ENCODE assay signal across 22 cellular contexts in genomic region chr16:20280259-20280658, GRCh38. TPM values are rescaled to one million over a fixed set of nuclear protein-coding genes. Genes with fewer than 3 reads are reported as not detected.
DNase-seq lines count a peak whose midpoint lies in the region; ATAC-seq, FAIRE-seq and TF ChIP-seq lines count a peak whose summit lies in the region.
"Had no signal": no experiment of that assay in that cellular context is flagged by ENCODE, and none has a peak within 500 bp of the region (broad histone marks: within the 10 kb centered on the region; RNA-seq: fewer than 3 reads in every experiment).

No MANE protein-coding gene starts in this region.

- in situ Hi-C loops in HepG2 (cut with HindIII; ENCODE audit: extremely low pct_ligation_motif_present, low pct_unique_long_range_greater_than_20kb) = no loop called here

- CTCF ChIA-PET in HepG2 (lab: Yijun Ruan, JAX; ENCODE audit: low intra/inter-chr PET ratio, low total read pairs) (no interaction called here), HCT116 (lab: Charles Lee) (no interaction called here)

- H3K27me3 ChIP-seq in HepG2 (ENCODE audit: control insufficient read depth in 1 of 2, insufficient read depth in 2 of 2, low read length in 2 of 2) (no peaks in the 10 kb centered on the region), right lobe of liver (no peaks in the 10 kb centered on the region), HCT116 (ENCODE audit: insufficient read depth, low read length) (peaks cover 13% of the 10 kb centered on the region; the same call in 1 of the 2 replicates), heart left ventricle (no peaks in the 10 kb centered on the region)

- H3K79me2 ChIP-seq in HepG2 (ENCODE audit: insufficient read depth, low read length) = no peaks in the 10 kb centered on the region
- H3K79me2 ChIP-seq in HCT116 (ENCODE audit: insufficient read depth, low read length) = no peaks in the 10 kb centered on the region

- TF ChIP-seq EP300 in HepG2 (IDR thresholded peaks at IDR 0.05; ENCODE audit: low read depth in 2 of 2, low read length in 2 of 2) (no peak), HepG2 (CRISPR knock-in tag; IDR thresholded peaks at IDR 0.05; ENCODE audit: borderline replicate concordance) (no peak)

- no TSS peak for BruUV-seq in HepG2 (replicated peaks; lab: Mats Ljungman, UMichigan)
- no TSS peak for BruUV-seq in HCT116 (replicated peaks; lab: Mats Ljungman, UMichigan)

- no peak overlapping the region for H2AFZ ChIP-seq in HepG2 (ENCODE audit: low read length)
- no peak overlapping the region for H2AFZ ChIP-seq in HCT116 (ENCODE audit: low read depth, low read length, poor library complexity, severe bottlenecking)

- H3K4me1 ChIP-seq in HepG2 (ENCODE audit: insufficient read depth, low read length) (no peaks in the 10 kb centered on the region), right lobe of liver (no peaks in the 10 kb centered on the region), HCT116 (ENCODE audit: control insufficient read depth in 1 of 2, insufficient read depth in 2 of 2, low read length in 2 of 2) (no peaks in the 10 kb centered on the region), heart left ventricle (no peaks in the 10 kb centered on the region)

- no peaks in the 10 kb centered on the region for H4K20me1 ChIP-seq in HepG2 (ENCODE audit: insufficient read depth, low read length)
- no peaks in the 10 kb centered on the region for H4K20me1 ChIP-seq in HCT116 (ENCODE audit: insufficient read depth)

- TF ChIP-seq RAD21 in HepG2 (CRISPR knock-in tag; IDR thresholded peaks at IDR 0.05) (no peak), HCT116 (IDR thresholded peaks at IDR 0.05; ENCODE audit: low read depth) (no peak)

- H3K36me3 ChIP-seq in HepG2 (replicated peaks in 1 of 2; ENCODE audit: control insufficient read depth in 1 of 2, insufficient read depth in 2 of 2, low read length in 2 of 2) (no peaks in the 10 kb centered on the region), right lobe of liver (no peaks in the 10 kb centered on the region), HCT116 (ENCODE audit: control insufficient read depth in 1 of 2, insufficient read depth in 2 of 2, low read length in 2 of 2) (no peaks in the 10 kb centered on the region), heart left ventricle (no peaks in the 10 kb centered on the region)

- FAIRE-seq in HepG2 (lab: Jason Lieb, UNC) = no peak
- FAIRE-seq: GM12878, GM19239 had no signal

- H3K27ac ChIP-seq in HepG2 (ENCODE audit: extremely low read length, insufficient read depth, low read length) = no peak overlapping the region
- no peak overlapping the region for H3K27ac ChIP-seq in right lobe of liver
- H3K27ac ChIP-seq in HCT116 (ENCODE audit: low read depth, low read length) = no peak overlapping the region
- H3K27ac ChIP-seq in heart left ventricle = no peak overlapping the region

- H3K4me3 ChIP-seq in HepG2 (replicated peaks in 1 of 3; ENCODE audit: insufficient read depth in 1 of 3, low read depth in 2 of 3, low read length in 3 of 3) (no peak overlapping the region), right lobe of liver (no peak overlapping the region), HCT116 (replicated peaks in 1 of 2; ENCODE audit: low read depth in 1 of 2, low read length in 2 of 2) (no peak overlapping the region), heart left ventricle (no peak overlapping the region)
- H3K4me3 ChIP-seq: GM12878 had no signal

- intact Hi-C loops in HepG2 (cut with micrococcal nuclease; ENCODE audit: unreplicated experiment) = no loop called here
- intact Hi-C loops in right lobe of liver (cut with DNase I) = no loop called here
- intact Hi-C loops in HCT116 (cut with micrococcal nuclease) = no loop called here
- intact Hi-C loops in heart left ventricle (cut with DNase I) = no loop called here

- no peaks in the 10 kb centered on the region; the same call in 1 of the 2 replicates for H3K9me3 ChIP-seq in HepG2 (ENCODE audit: low read length)
- no peaks in the 10 kb centered on the region for H3K9me3 ChIP-seq in right lobe of liver
- H3K9me3 ChIP-seq in HCT116 (ENCODE audit: control insufficient read depth in 1 of 2, insufficient read depth in 1 of 2, low read depth in 1 of 2, low read length in 2 of 2) = no peaks in the 10 kb centered on the region
- peaks cover 0 to 10% (median 0%) of the 10 kb centered on the region in 12 donors for H3K9me3 ChIP-seq in heart left ventricle

- TF ChIP-seq CTCF in HepG2 (CRISPR knock-in tag; IDR thresholded peaks at IDR 0.05) = no peak
- TF ChIP-seq CTCF in right lobe of liver (IDR thresholded peaks at IDR 0.05) = no peak
- TF ChIP-seq CTCF in HCT116 (IDR thresholded peaks at IDR 0.05 in 2 of 3, conservative IDR thresholded peaks at IDR 0.05 in 1 of 3; ENCODE audit: borderline replicate concordance in 1 of 3, insufficient read depth in 1 of 3, low read depth in 2 of 3, low read length in 2 of 3) = no peak
- TF ChIP-seq CTCF in heart left ventricle (IDR thresholded peaks at IDR 0.05) = no peak

- TF ChIP-seq POLR2A in HepG2 (IDR thresholded peaks at IDR 0.05; ENCODE audit: insufficient read depth in 1 of 2, low read depth in 2 of 2, low read length in 2 of 2) (no peak), right lobe of liver (IDR thresholded peaks at IDR 0.05) (no peak), HCT116 (IDR thresholded peaks at IDR 0.05; ENCODE audit: borderline replicate concordance, extremely low read depth, insufficient read depth, insufficient read length) (no peak), heart left ventricle (IDR thresholded peaks at IDR 0.05) (no peak)

- DNase-seq in HepG2 (ENCODE audit: low spot score) = no peak
- DNase-seq in right lobe of liver = no peak
- DNase-seq in HCT116 (ENCODE audit: low read depth, low spot score) = no peak
- peak; percentile 49 for DNase-seq in RPMI7951 (ENCODE audit: low read depth)
- no peak for DNase-seq in heart left ventricle
- DNase-seq: 8988T; C1 segment of cervical spinal cord; CD4-positive, alpha-beta memory T cell; COR-L47; DMS153; DND-41; GDM1; GOT3; H7; HCEC 1CT; HFFc6 had no signal

- no peak overlapping the region for H3K4me2 ChIP-seq in HepG2 (ENCODE audit: low read depth, low read length)
- no peak overlapping the region for H3K4me2 ChIP-seq in HCT116 (ENCODE audit: low read length)

- WGBS in HepG2 (ENCODE audit: low lambda C conversion rate) = 5% methylated on average over 3 of the region's 3 CpGs
- WGBS in right lobe of liver (ENCODE audit: insufficient coverage, low coverage, low lambda C conversion rate, missing lambda C conversion rate) = 76% methylated on average over 3 of the region's 3 CpGs
- WGBS in heart left ventricle, 4 donors = 82 to 88% (median 83%) methylated on average over 3 of the region's 3 CpGs

- RAD21 ChIA-PET in HCT116 (lab: Charles Lee; ENCODE audit: low non-redundant PET in 1 of 2, low total read pairs in 2 of 2, uncharacterized antibody in 2 of 2, unreplicated experiment in 2 of 2) = no interaction called here

- H3K9ac ChIP-seq in HepG2 (ENCODE audit: insufficient read depth, low read depth, low read length) (no peak overlapping the region), HCT116 (ENCODE audit: low read length) (no peak overlapping the region)

- POLR2A ChIA-PET in HepG2 (lab: Yijun Ruan, JAX) = no interaction called here
- POLR2A ChIA-PET in HCT116 (lab: Charles Lee) = no interaction called here

- H3K9me2 ChIP-seq in HCT116 (ENCODE audit: insufficient read depth) = no peaks in the 10 kb centered on the region

- ATAC-seq in HepG2 (no peak), right lobe of liver (no peak), HCT116 (no peak), HG02970 (IDR thresholded peaks at IDR 0.05; ENCODE audit: low FRiP score, unreplicated experiment) (no peak), heart left ventricle (no peak), GM21786 (IDR thresholded peaks at IDR 0.05; ENCODE audit: unreplicated experiment) (no peak)
- ATAC-seq: GM12878 had no signal

TF ChIP-seq in HepG2, 621 proteins besides CTCF, POLR2A, EP300 and RAD21 (continues in another document):
- no peak for TF ChIP-seq ZSCAN20 (CRISPR knock-in tag; IDR thresholded peaks at IDR 0.05; ENCODE audit: borderline replicate concordance)
- TF ChIP-seq NFE2 (CRISPR knock-in tag; IDR thresholded peaks at IDR 0.05) = peak; percentile 64; the same call in 1 of the 2 replicates

TF ChIP-seq in HCT116, 20 proteins besides CTCF, POLR2A, EP300 and RAD21 (continues in another document):
- TF ChIP-seq EZH2 (IDR thresholded peaks at IDR 0.05) (no peak), CEBPB (IDR thresholded peaks at IDR 0.05; ENCODE audit: low read depth) (no peak), FOSL1 (IDR thresholded peaks at IDR 0.05; ENCODE audit: low read depth) (no peak), TCF7L2 (IDR thresholded peaks at IDR 0.05; ENCODE audit: borderline replicate concordance, extremely low read depth, insufficient read depth, insufficient read length) (peak; percentile 15)

RNA-seq across cellular contexts. Expression of gene GP2, which starts 47.1 kb away (rescaled TPM):
- 0.69 and 0.88 TPM in 2 replicates for total RNA-seq in HepG2 (2016; rRNA removed; fragmentation: Illumina TruSeq; extraction: Trizol)
- 0.30 TPM in 1 of 2 replicates, not detected in the other for total RNA-seq in HepG2 (2016; cell fraction: cytosol; rRNA removed; fragmentation: Illumina TruSeq; extraction: Trizol; ENCODE audit: low read depth)
- 0.49 and 0.76 TPM in 2 replicates for total RNA-seq in HepG2 (2016; cell fraction: insoluble cytoplasmic fraction; rRNA removed; fragmentation: Illumina TruSeq; extraction: Trizol)
- total RNA-seq in HepG2 (2016; cell fraction: membrane; rRNA removed; fragmentation: Illumina TruSeq; extraction: Trizol) = 0.34 and 0.48 TPM in 2 replicates
- 0.93 and 1.8 TPM in 2 replicates for total RNA-seq in HepG2 (2016; cell fraction: nucleus; rRNA removed; fragmentation: Illumina TruSeq; extraction: Trizol)
- polyA plus RNA-seq in HepG2 (2011; rRNA removed) = 0.15 and 0.25 TPM in 2 replicates
- polyA plus RNA-seq in HepG2 (2011; cell fraction: cytosol; rRNA removed) = 0.19 and 0.36 TPM in 2 replicates
- 0.16 TPM in 1 of 2 replicates, not detected in the other for polyA plus RNA-seq in HepG2 (2011; cell fraction: nucleus; rRNA removed)
- polyA plus RNA-seq in HepG2 (2012) = not detected in 2 replicates
- 0.09 and 0.18 TPM in 2 replicates for polyA plus RNA-seq in HepG2 (2016; cell fraction: cytosol; fragmentation: Illumina TruSeq; extraction: Trizol; ENCODE audit: low read depth)
- 0.34 and 0.84 TPM in 2 replicates for polyA plus RNA-seq in HepG2 (2016; cell fraction: insoluble cytoplasmic fraction; fragmentation: Illumina TruSeq; extraction: Trizol; ENCODE audit: low read depth)
- polyA plus RNA-seq in HepG2 (2016; cell fraction: membrane; fragmentation: Illumina TruSeq; extraction: Trizol; ENCODE audit: low read depth) = 0.08 TPM in 1 of 2 replicates, not detected in the other
- polyA plus RNA-seq in HepG2 (2016; cell fraction: nucleus; fragmentation: Illumina TruSeq; extraction: Trizol; ENCODE audit: insufficient read depth, low read depth) = 0.73 and 1.5 TPM in 2 replicates
- polyA minus RNA-seq in HepG2 (2011; rRNA and poly(A)+ RNA removed; ENCODE audit: low replicate concordance) = 0.24 TPM in 1 of 2 replicates, not detected in the other
- polyA minus RNA-seq in HepG2 (2011; cell fraction: cytosol; rRNA and poly(A)+ RNA removed) = not detected in 2 replicates
- not detected in 2 replicates for polyA minus RNA-seq in HepG2 (2011; cell fraction: nucleus; rRNA and poly(A)+ RNA removed)
- total RNA-seq in right lobe of liver = under 1 TPM in 1 of 6 experiments, not detected in 5; 0.12 TPM
- total RNA-seq in HCT116 (2021; ENCODE audit: unreplicated experiment) = 8.7 TPM
- not detected in 2 replicates for polyA plus RNA-seq in HCT116 (2012)
- total RNA-seq in RPMI7951 (2014; rRNA removed; shearing (Covaris generic)) = not detected in 2 replicates
- 1 to 10 TPM in 5 of 9 donors, not detected in 4; 1.3 to 4.0 (median 2.7) TPM for total RNA-seq in heart left ventricle
- under 1 TPM in 1 of 2 donors, not detected in 1; 0.22 TPM for polyA plus RNA-seq in heart left ventricle
- total RNA-seq: A673; CD4-positive, alpha-beta memory T cell; H7; HFFc6 had no signal
- polyA plus RNA-seq: BJ; CD4-positive, alpha-beta memory T cell; GM12878 had no signal

Comparison
In these comparisons a context has a peak if more than half of its experiments do, and no peak if none do; other contexts are left out.
1. Of the 20 proteins assayed by ChIP-seq in both HepG2 and HCT116: peak only in HepG2: none; only in HCT116: TCF7L2; in both: none; in neither: 19.